In the genomic region with DNA sequence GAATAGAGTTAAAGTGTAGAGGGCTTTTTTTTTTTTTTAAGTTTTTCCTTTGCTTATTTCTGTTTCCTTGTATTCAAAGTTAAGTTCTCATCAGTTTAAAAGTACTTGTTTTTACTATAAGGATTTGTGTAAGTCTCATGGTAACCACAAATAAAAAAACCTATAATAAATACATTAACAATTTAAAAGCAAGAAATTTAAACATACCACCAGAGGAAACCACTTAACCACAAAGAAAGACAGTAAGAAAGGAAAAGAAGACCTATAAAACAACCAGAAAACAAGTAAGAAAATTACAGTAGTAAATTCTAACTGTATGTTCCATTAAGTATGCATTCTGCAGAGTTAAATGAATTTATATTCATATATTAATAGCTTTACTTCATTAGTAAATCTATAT, we compare ENCODE assay signal across 15 cellular contexts.
"Had no signal": no experiment of that assay in that cellular context is flagged by ENCODE, and none has a peak within 500 bp of the region (broad histone marks: within the 10 kb centered on the region; RNA-seq: fewer than 3 reads in every experiment).

No MANE protein-coding gene starts in this region.

- H3K4me1 ChIP-seq: body of pancreas, colonic mucosa had no signal

- H3K27me3 ChIP-seq: body of pancreas, colonic mucosa had no signal

- H3K4me1 Mint-ChIP-seq: activated CD4-positive, alpha-beta T cell treated with anti-CD3 and anti-CD28 coated beads for 36 hours; stimulated activated naive B cell treated with anti-CD40 and anti-IgM and Interleukin-4, amounts not matched to agents 10 μg/mL and 1 μg/mL and 100 μg/mL, for 72 hours had no signal

- H3K27ac Mint-ChIP-seq: activated CD4-positive, alpha-beta T cell treated with anti-CD3 and anti-CD28 coated beads for 36 hours; activated naive CD8-positive, alpha-beta T cell; activated T-helper 1 cell treated with anti-CD3 and anti-CD28 coated beads, Interleukin-12 subunit alpha, Interleukin-12 subunit beta, Interleukin-2, Interleukin-4 antibody, amounts not matched to agents 30 ng/mL and 10 ng/mL and 1 ng/mL, durations not matched to agents 14 hours and 24 hours and 36 hours; natural killer cell treated with Interleukin-12 subunit alpha and Interleukin-12 subunit beta and Interleukin-15 and Interleukin-18, amount 100 ng/mL, for 72 hours; stimulated activated naive B cell treated with anti-CD40 and anti-IgM and Interleukin-4, amounts not matched to agents 10 μg/mL and 1 μg/mL and 100 μg/mL, for 72 hours had no signal

- H3K4me3 Mint-ChIP-seq: activated CD4-positive, alpha-beta T cell treated with anti-CD3 and anti-CD28 coated beads for 36 hours; activated naive CD8-positive, alpha-beta T cell; activated T-helper 1 cell treated with anti-CD3 and anti-CD28 coated beads, Interleukin-12 subunit alpha, Interleukin-12 subunit beta, Interleukin-2, Interleukin-4 antibody, amounts not matched to agents 30 ng/mL and 10 ng/mL and 1 ng/mL, durations not matched to agents 14 hours and 24 hours and 36 hours; natural killer cell treated with Interleukin-12 subunit alpha and Interleukin-12 subunit beta and Interleukin-15 and Interleukin-18, amount 100 ng/mL, for 72 hours; stimulated activated naive B cell treated with anti-CD40 and anti-IgM and Interleukin-4, amounts not matched to agents 10 μg/mL and 1 μg/mL and 100 μg/mL, for 72 hours had no signal

- H3K9me3 ChIP-seq: body of pancreas, colonic mucosa, thoracic aorta had no signal

- H3K36me3 Mint-ChIP-seq: activated naive CD8-positive, alpha-beta T cell; stimulated activated naive B cell treated with anti-CD40 and anti-IgM and Interleukin-4, amounts not matched to agents 10 μg/mL and 1 μg/mL and 100 μg/mL, for 72 hours had no signal

- H3K4me3 ChIP-seq: body of pancreas, colonic mucosa, lung, thoracic aorta had no signal

- DNase-seq: activated CD4-positive, alpha-beta T cell treated with anti-CD3 and anti-CD28 coated beads for 36 hours; activated CD4-positive, alpha-beta T cell treated with anti-CD3 and anti-CD28 coated beads, Interleukin-2, amount 50 U/mL, for 48 hours; activated T-cell treated with anti-CD3 and anti-CD28 coated beads for 4 hours; body of pancreas; colonic mucosa; posterior cingulate gyrus; retina; stimulated activated naive B cell treated with anti-CD40 and anti-IgM and Interleukin-4, amounts not matched to agents 10 μg/mL and 1 μg/mL and 100 μg/mL, for 72 hours had no signal

- H3K36me3 ChIP-seq: colonic mucosa, thoracic aorta had no signal

- ATAC-seq: activated CD4-positive, alpha-beta T cell treated with anti-CD3 and anti-CD28 coated beads for 36 hours; body of pancreas; natural killer cell treated with Interleukin-12 subunit alpha and Interleukin-12 subunit beta and Interleukin-15 and Interleukin-18, amount 100 ng/mL, for 72 hours; stimulated activated naive B cell treated with anti-CD40 and anti-IgM and Interleukin-4, amounts not matched to agents 10 μg/mL and 1 μg/mL and 100 μg/mL, for 72 hours had no signal

- H3K27ac ChIP-seq: body of pancreas, colonic mucosa, thoracic aorta had no signal

- FAIRE-seq: frontal cortex, keratinocyte had no signal

- H3K27me3 Mint-ChIP-seq: activated CD4-positive, alpha-beta T cell treated with anti-CD3 and anti-CD28 coated beads for 36 hours; activated naive CD8-positive, alpha-beta T cell; natural killer cell treated with Interleukin-12 subunit alpha and Interleukin-12 subunit beta and Interleukin-15 and Interleukin-18, amount 100 ng/mL, for 72 hours; stimulated activated naive B cell treated with anti-CD40 and anti-IgM and Interleukin-4, amounts not matched to agents 10 μg/mL and 1 μg/mL and 100 μg/mL, for 72 hours had no signal
